ENCODE assay signal across 8 cellular contexts in the genomic region with DNA sequence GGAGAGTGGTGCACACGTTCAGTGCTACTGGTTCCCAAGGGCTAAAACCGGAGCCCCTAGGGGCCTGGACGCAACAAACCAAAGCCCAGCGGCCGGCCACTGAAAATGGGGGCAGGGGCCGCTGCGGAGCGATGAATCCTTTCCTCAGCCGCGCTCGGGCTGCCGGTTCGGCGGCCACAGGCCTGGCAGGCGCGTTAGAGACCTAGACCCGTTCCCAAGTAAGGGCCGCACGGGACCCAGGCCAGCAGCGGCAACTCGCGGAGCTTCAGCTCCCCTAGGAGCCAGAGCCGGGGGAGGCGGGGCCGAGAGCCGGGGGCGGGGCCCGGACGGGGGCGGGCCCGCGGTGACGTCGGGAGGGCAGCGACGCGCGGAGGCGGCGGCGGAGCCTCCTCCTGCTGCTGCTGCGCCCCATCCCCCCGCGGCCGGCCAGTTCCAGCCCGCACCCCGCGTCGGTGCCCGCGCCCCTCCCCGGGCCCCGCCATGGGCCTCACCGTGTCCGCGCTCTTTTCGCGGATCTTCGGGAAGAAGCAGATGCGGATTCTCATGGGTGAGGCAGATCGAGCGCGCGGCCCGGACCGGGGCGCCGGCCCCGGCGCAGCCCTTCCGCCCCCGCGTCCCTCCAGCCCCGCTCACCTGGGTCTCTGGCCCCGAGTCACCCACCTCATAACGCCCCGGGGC. TPM values are rescaled to one million over a fixed set of nuclear protein-coding genes. Genes with fewer than 3 reads are reported as not detected.
A peak's percentile ranks its signal among the peaks of the same experiment; 100 is the strongest.
DNase-seq lines count a peak whose midpoint lies in the region; ATAC-seq and TF ChIP-seq lines count a peak whose summit lies in the region.

Gene ARF5, plus strand, starts transcription at position 393 of the 678 bp plus-strand sequence. Its CDS starts 88 bp downstream, at position 481.

- H3K27me3 ChIP-seq in DND-41 (ENCODE audit: insufficient read depth, low read length, poor library complexity): no peaks in the 10 kb centered on the region
- H3K27me3 ChIP-seq in Karpas-422 (ENCODE audit: low read length): no peaks in the 10 kb centered on the region

- H3K4me3 Mint-ChIP-seq in nephron: peak within 1 kb of the TSS; percentile 94 to 95 (median 95)
- peak within 1 kb of the TSS; percentile 99 for H3K4me3 Mint-ChIP-seq in stimulated activated naive CD8-positive, alpha-beta T cell treated with anti-CD3 and anti-CD28 coated beads, Interleukin-15, Interleukin-2, amounts not matched to agents 100 ng/mL and 50 ng/mL, for 24 hours

- POLR2A ChIA-PET in RWPE1 (lab: Yijun Ruan, JAX; ENCODE audit: low non-redundant PET): interaction anchor here (0.6 kb wide), 1 partner anchor 71 kb away, joined by 3 read pairs; no protein-coding TSS in a partner anchor

- DNase-seq in DND-41 (peak; percentile 90), Karpas-422 (peak; percentile 95), RWPE1 (ENCODE audit: low spot score) (peak; percentile 89), fibroblast of pulmonary artery (ENCODE audit: low read depth) (peak; percentile 80)
- DNase-seq in activated T-helper 9 cell treated with anti-CD3 and anti-CD28 coated beads, Interleukin-2, amount 50 U/mL, for 16 hours (ENCODE audit: low read depth): peak; percentile 85

- ATAC-seq in DND-41 (ENCODE audit: insufficient read depth, low read depth): peak; percentile 76
- peak; percentile 62 for ATAC-seq in GM21786 (IDR thresholded peaks at IDR 0.05; ENCODE audit: unreplicated experiment)

- peak within 1 kb of the TSS; percentile 75 to 90 (median 87) for H3K27ac Mint-ChIP-seq in nephron
- H3K27ac Mint-ChIP-seq in stimulated activated naive CD8-positive, alpha-beta T cell treated with anti-CD3 and anti-CD28 coated beads, Interleukin-15, Interleukin-2, amounts not matched to agents 100 ng/mL and 50 ng/mL, for 24 hours: peak within 1 kb of the TSS; percentile 94

- H3K9me3 Mint-ChIP-seq in nephron: no peaks in the 10 kb centered on the region
- no peaks in the 10 kb centered on the region for H3K9me3 Mint-ChIP-seq in stimulated activated naive CD8-positive, alpha-beta T cell treated with anti-CD3 and anti-CD28 coated beads, Interleukin-15, Interleukin-2, amounts not matched to agents 100 ng/mL and 50 ng/mL, for 24 hours

- H3K4me1 ChIP-seq in DND-41 (ENCODE audit: insufficient read depth, low read length): peaks cover 49% of the 10 kb centered on the region
- H3K4me1 ChIP-seq in Karpas-422 (ENCODE audit: low read length): peaks cover 38% of the 10 kb centered on the region

- peak within 1 kb of the TSS; percentile 76 for H3K27ac ChIP-seq in DND-41 (ENCODE audit: low read length)
- H3K27ac ChIP-seq in Karpas-422 (ENCODE audit: low read length): no peak within 1 kb of the TSS
- peak within 1 kb of the TSS; percentile 72 for H3K27ac ChIP-seq in RWPE1

- TF ChIP-seq CTCF in DND-41 (IDR thresholded peaks at IDR 0.05; ENCODE audit: borderline replicate concordance, extremely low read depth, low read length, poor library complexity, severe bottlenecking) (no peak), RWPE1 (conservative IDR thresholded peaks at IDR 0.05; ENCODE audit: low read depth) (no peak), fibroblast of pulmonary artery (IDR thresholded peaks at IDR 0.05; ENCODE audit: low read length, missing control alignments) (no peak), nephron (IDR thresholded peaks at IDR 0.05; ENCODE audit: unreplicated experiment in 3 of 3) (no peak)

- H2AFZ ChIP-seq in DND-41 (ENCODE audit: low read depth, low read length) (peak within 1 kb of the TSS; percentile 93), Karpas-422 (ENCODE audit: low read length) (peak within 1 kb of the TSS; percentile 92)

- H3K4me3 ChIP-seq in DND-41 (ENCODE audit: low read depth in 1 of 2, low read length in 2 of 2) (peak within 1 kb of the TSS; percentile 52 to 80), Karpas-422 (ENCODE audit: low read length) (peak within 1 kb of the TSS; percentile 82), fibroblast of pulmonary artery (replicated peaks; ENCODE audit: low read depth, low read length) (peak within 1 kb of the TSS; percentile 90)

- peaks cover 25% of the 10 kb centered on the region for H3K36me3 Mint-ChIP-seq in nephron (ENCODE audit: low read depth)
- peaks cover 23% of the 10 kb centered on the region for H3K36me3 Mint-ChIP-seq in stimulated activated naive CD8-positive, alpha-beta T cell treated with anti-CD3 and anti-CD28 coated beads, Interleukin-15, Interleukin-2, amounts not matched to agents 100 ng/mL and 50 ng/mL, for 24 hours (ENCODE audit: low read depth)

- H3K79me2 ChIP-seq in DND-41 (ENCODE audit: insufficient read depth, low read length) (peaks cover 35% of the 10 kb centered on the region), Karpas-422 (ENCODE audit: low read length) (peaks cover 40% of the 10 kb centered on the region)

- H3K36me3 ChIP-seq in DND-41 (ENCODE audit: insufficient read depth, low read length) (peaks cover 31% of the 10 kb centered on the region), Karpas-422 (ENCODE audit: insufficient read depth, low read length) (peaks cover 8% of the 10 kb centered on the region)

- CTCF ChIA-PET in RWPE1 (lab: Yijun Ruan, JAX): interaction anchor here (0.5 to 1.6 kb wide), 4 partner anchors 10 to 865 kb away, joined by 3 to 5 read pairs (median 3); no protein-coding TSS in a partner anchor

- H4K20me1 ChIP-seq in DND-41 (ENCODE audit: insufficient read depth, low read length): peaks cover 27% of the 10 kb centered on the region
- peaks cover 21% of the 10 kb centered on the region for H4K20me1 ChIP-seq in Karpas-422 (ENCODE audit: insufficient read depth, low read depth, low read length)

- H3K9ac ChIP-seq in DND-41 (ENCODE audit: low read depth, low read length) (peak within 1 kb of the TSS; percentile 91), Karpas-422 (ENCODE audit: low read length) (peak within 1 kb of the TSS; percentile 95)

- no peaks in the 10 kb centered on the region for H3K27me3 Mint-ChIP-seq in nephron (ENCODE audit: low read depth)
- H3K27me3 Mint-ChIP-seq in stimulated activated naive CD8-positive, alpha-beta T cell treated with anti-CD3 and anti-CD28 coated beads, Interleukin-15, Interleukin-2, amounts not matched to agents 100 ng/mL and 50 ng/mL, for 24 hours: no peaks in the 10 kb centered on the region

- H3K9me3 ChIP-seq in DND-41 (ENCODE audit: insufficient read depth, low read length, severe bottlenecking) (no peaks in the 10 kb centered on the region), Karpas-422 (ENCODE audit: low read length) (no peaks in the 10 kb centered on the region)

- peaks cover 32% of the 10 kb centered on the region for H3K4me1 Mint-ChIP-seq in nephron
- H3K4me1 Mint-ChIP-seq in stimulated activated naive CD8-positive, alpha-beta T cell treated with anti-CD3 and anti-CD28 coated beads, Interleukin-15, Interleukin-2, amounts not matched to agents 100 ng/mL and 50 ng/mL, for 24 hours (ENCODE audit: low read depth): peaks cover 47% of the 10 kb centered on the region

- H3K4me2 ChIP-seq in DND-41 (ENCODE audit: insufficient read depth, low read length): peak within 1 kb of the TSS; percentile 99
- peak within 1 kb of the TSS; percentile 98 for H3K4me2 ChIP-seq in Karpas-422 (ENCODE audit: low read depth, low read length, poor library complexity, severe bottlenecking)

- H3K9me2 ChIP-seq in Karpas-422 (replicated peaks; ENCODE audit: insufficient read depth, low read length): no peaks in the 10 kb centered on the region

RNA-seq across cellular contexts. Expression of gene ARF5, which starts in this region (rescaled TPM):
- total RNA-seq in Karpas-422 (2014; rRNA removed; shearing (Covaris generic); ENCODE audit: low replicate concordance): 110 and 197 TPM in 2 replicates
